ENCODE assay signal across 27 cellular contexts in genomic region chr4:103108547-103108946, GRCh38.
"Had no signal": no experiment of that assay in that cellular context is flagged by ENCODE, and none has a peak within 500 bp of the region (broad histone marks: within the 10 kb centered on the region; RNA-seq: fewer than 3 reads in every experiment).

No MANE protein-coding gene starts in this region.

- H3K36me3 ChIP-seq: stomach, suprapubic skin, thoracic aorta, thyroid gland, tibial artery, tibial nerve, transverse colon, upper lobe of left lung, upper lobe of right lung, uterus, vagina had no signal

- H3K9me3 ChIP-seq: stomach, suprapubic skin, testis, thoracic aorta, thyroid gland, tibial artery, tibial nerve, transverse colon, upper lobe of left lung, upper lobe of right lung, uterus, vagina had no signal

- H3K27me3 ChIP-seq: stomach, suprapubic skin, testis, thyroid gland, tibial artery, tibial nerve, transverse colon, upper lobe of left lung, upper lobe of right lung, uterus, vagina had no signal

- ATAC-seq: stimulated activated effector memory CD8-positive, alpha-beta T cell treated with anti-CD3 and anti-CD28 coated beads, Interleukin-12 subunit alpha, Interleukin-12 subunit beta, amount 100 ng/mL, for 72 hours; stimulated activated memory B cell treated with anti-CD40 and anti-IgM and Interleukin-4, amounts not matched to agents 10 μg/mL and 1 μg/mL and 100 μg/mL, for 72 hours; stimulated activated naive B cell treated with anti-CD40 and anti-IgM and Interleukin-4, amounts not matched to agents 10 μg/mL and 1 μg/mL and 100 μg/mL, for 72 hours; stimulated activated naive CD8-positive, alpha-beta T cell treated with anti-CD3 and anti-CD28 coated beads, Interleukin-15, amount 100 ng/mL, for 72 hours; stimulated activated naive CD8-positive, alpha-beta T cell treated with anti-CD3 and anti-CD28 coated beads, Interleukin-15, Interleukin-2, amounts not matched to agents 100 U/mL and 50 U/mL, for 24 hours; upper lobe of right lung had no signal

- H3K27ac ChIP-seq: stomach, suprapubic skin, testis, thoracic aorta, thyroid gland, tibial artery, tibial nerve, transverse colon, upper lobe of left lung, upper lobe of right lung, uterus, vagina had no signal

- FAIRE-seq: urothelium cell line had no signal

- DNase-seq: stimulated activated CD4-positive, alpha-beta T cell treated with anti-CD3 and anti-CD28 coated beads, Interleukin-2, amount 100 ng/mL, for 48 hours; stimulated activated CD4-positive, alpha-beta T cell treated with anti-CD3 and anti-CD28 coated beads, Interleukin-4, amount 100 ng/mL, for 1 hour; stimulated activated CD4-positive, alpha-beta T cell treated with anti-CD3 and anti-CD28 coated beads, Interleukin-4, amount 100 ng/mL, for 24 hours; stimulated activated CD4-positive, alpha-beta T cell treated with anti-CD3 and anti-CD28 coated beads, Interleukin-4, amount 100 ng/mL, for 4 hours; stimulated activated CD8-positive, alpha-beta memory T cell treated with anti-CD3 and anti-CD28 coated beads, Interleukin-4, amount 100 ng/mL, for 48 hours; stimulated activated naive B cell treated with anti-CD40 and anti-IgM and Interleukin-4, amounts not matched to agents 10 μg/mL and 1 μg/mL and 100 μg/mL, for 72 hours; stimulated activated naive CD4-positive, alpha-beta T cell; stimulated activated naive CD4-positive, alpha-beta T cell treated with Interleukin-2 at 50 U/mL for 16 hours; stimulated activated naive CD8-positive, alpha-beta T cell treated with anti-CD3 and anti-CD28 coated beads, Interleukin-15, amount 100 ng/mL, for 72 hours; stimulated activated naive CD8-positive, alpha-beta T cell treated with anti-CD3 and anti-CD28 coated beads, Interleukin-15, Interleukin-2, amounts not matched to agents 100 U/mL and 50 U/mL, for 24 hours; stomach; substantia nigra; testis; thyroid gland; tibial artery; transverse colon; trophoblast cell; upper lobe of left lung; upper lobe of right lung; uterus had no signal

- H3K4me1 ChIP-seq: stomach, suprapubic skin, testis, thyroid gland, tibial artery, tibial nerve, transverse colon, upper lobe of left lung, upper lobe of right lung, uterus, vagina had no signal

- H3K4me3 ChIP-seq: stomach, suprapubic skin, testis, thoracic aorta, thyroid gland, tibial artery, tibial nerve, transverse colon, upper lobe of left lung, upper lobe of right lung, uterus, vagina had no signal
